Comparison of ENCODE assay signal across 9 cellular contexts in the genomic region with DNA sequence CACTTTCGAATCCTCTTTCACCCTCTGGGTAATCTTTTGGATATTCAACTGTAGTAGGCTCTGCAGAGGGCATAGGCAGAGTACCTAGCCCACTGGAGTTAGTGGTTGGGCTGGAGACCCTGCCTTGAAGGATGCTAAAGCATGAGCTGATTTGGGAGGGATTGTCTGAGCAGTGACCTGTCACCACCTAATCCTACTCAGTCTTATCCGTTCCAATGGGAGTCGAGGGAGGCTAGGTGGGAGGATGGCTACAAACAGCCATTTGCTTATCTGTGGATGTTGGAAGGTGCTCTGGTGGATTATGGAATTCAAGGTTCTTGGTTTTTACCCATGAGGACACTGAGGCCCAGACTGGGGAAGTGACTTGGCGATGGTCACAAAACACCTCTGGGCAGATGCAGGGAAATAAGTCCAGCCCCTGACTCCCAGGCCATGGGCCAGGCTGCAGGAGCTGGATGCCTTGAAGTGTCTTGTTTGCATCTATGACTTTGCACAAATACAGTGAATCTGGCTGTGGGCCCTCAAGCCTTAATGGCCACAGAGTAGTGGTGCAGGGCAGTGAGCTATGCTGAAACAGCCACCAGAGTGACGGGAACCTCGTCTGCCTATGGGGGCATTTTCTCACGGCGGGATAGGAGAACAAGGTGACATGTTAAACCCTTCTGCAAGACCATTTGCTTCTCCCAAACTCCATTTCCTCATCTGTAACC. TPM values are rescaled to one million over a fixed set of nuclear protein-coding genes. Genes with fewer than 3 reads are reported as not detected.
A peak's percentile ranks its signal among the peaks of the same experiment; 100 is the strongest.
DNase-seq lines count a peak whose midpoint lies in the region; ATAC-seq, FAIRE-seq and TF ChIP-seq lines count a peak whose summit lies in the region.
"Had no signal": no experiment of that assay in that cellular context is flagged by ENCODE, and none has a peak within 500 bp of the region (broad histone marks: within the 10 kb centered on the region; RNA-seq: fewer than 3 reads in every experiment).

No MANE protein-coding gene starts in this region.

- TF ChIP-seq CTCF in CD4-positive, alpha-beta T cell (IDR thresholded peaks at IDR 0.05), result no peak
- no peak for TF ChIP-seq CTCF in OCI-LY1 (IDR thresholded peaks at IDR 0.05; ENCODE audit: low read length)
- no peak for TF ChIP-seq CTCF in dorsolateral prefrontal cortex (IDR thresholded peaks at IDR 0.05 in 54 of 56, conservative IDR thresholded peaks at IDR 0.05 in 2 of 56; ENCODE audit: low read depth in 1 of 56, partially characterized antibody in 56 of 56)

- H3K9me2 ChIP-seq in OCI-LY1 (ENCODE audit: low read depth, low read length), result no peaks in the 10 kb centered on the region

- intact Hi-C loops in CD4-positive, alpha-beta T cell (cut with DNase I, micrococcal nuclease), result loop anchor here (2.0 to 10.0 kb wide), 4 partner anchors 23 to 633 kb away; a partner anchor contains a TSS
- intact Hi-C loops in dorsolateral prefrontal cortex (cut with DNase I), result loop anchor here (2.0 to 5.0 kb wide), 4 partner anchors 23 to 215 kb away; a partner anchor contains a TSS

- H3K4me1 ChIP-seq in OCI-LY1 (ENCODE audit: insufficient read depth, low read length, severe bottlenecking) (peaks cover 42% of the 10 kb centered on the region), neuronal stem cell (ENCODE audit: control insufficient read depth in 2 of 2, insufficient read depth in 1 of 2, low read depth in 1 of 2, low read length in 2 of 2) (peaks cover 8 to 22% of the 10 kb centered on the region in 2 donors)

- peaks cover 52% of the 10 kb centered on the region for H3K4me1 Mint-ChIP-seq in CD4-positive, alpha-beta T cell (ENCODE audit: low read depth)

- H2BK12ac ChIP-seq in neuronal stem cell (ENCODE audit: low read length), result no peak overlapping the region

- H2BK5ac ChIP-seq in neuronal stem cell (ENCODE audit: low read length), result no peak overlapping the region

- H3K4me2 ChIP-seq in OCI-LY1 (ENCODE audit: low read length), result peak overlapping the region; percentile 98
- H3K4me2 ChIP-seq in neuronal stem cell (ENCODE audit: insufficient read depth, low read length, poor library complexity, severe bottlenecking), result peak overlapping the region; percentile 54

- H4K91ac ChIP-seq in neuronal stem cell (ENCODE audit: low read depth, low read length, poor library complexity), result no peak overlapping the region

- CTCF ChIA-PET in CD4-positive, alpha-beta T cell (lab: Charles Lee), result interaction anchor here (1.0 to 1.3 kb wide), 2 partner anchors 22 to 70 kb away, joined by 4 to 5 read pairs; a partner anchor contains a TSS

- H3K79me1 ChIP-seq in neuronal stem cell (ENCODE audit: low read depth, low read length), result peaks cover 7% of the 10 kb centered on the region

- H3K36me3 ChIP-seq in OCI-LY1 (ENCODE audit: insufficient read depth, low read length) (peaks cover 25% of the 10 kb centered on the region), neuronal stem cell (replicated peaks in 1 of 2; ENCODE audit: control insufficient read depth in 2 of 2, insufficient read depth in 2 of 2, low read length in 2 of 2) (peaks cover 15 to 29% of the 10 kb centered on the region in 2 donors)

- no peak overlapping the region for H2BK15ac ChIP-seq in neuronal stem cell (ENCODE audit: low read length)

- H3K14ac ChIP-seq in neuronal stem cell (ENCODE audit: low read length), result no peak overlapping the region

- H3K36me3 Mint-ChIP-seq in CD4-positive, alpha-beta T cell (ENCODE audit: low read depth), result peaks cover 27% of the 10 kb centered on the region

- H2AFZ ChIP-seq in OCI-LY1 (ENCODE audit: low read length), result no peak overlapping the region
- H2AFZ ChIP-seq in neuronal stem cell (ENCODE audit: low read length), result peak overlapping the region; percentile 97

- no peak overlapping the region for H2AK5ac ChIP-seq in neuronal stem cell (ENCODE audit: low read depth, low read length)

- no peaks in the 10 kb centered on the region for H3K9me3 ChIP-seq in CD4-positive, alpha-beta T cell (ENCODE audit: control insufficient read depth, low read length)
- no peaks in the 10 kb centered on the region for H3K9me3 ChIP-seq in OCI-LY1 (ENCODE audit: low read length)
- H3K9me3 ChIP-seq in neuronal stem cell (replicated peaks in 1 of 2; ENCODE audit: control insufficient read depth in 2 of 2, insufficient read depth in 1 of 2, low read depth in 1 of 2, low read length in 2 of 2), result no peaks in the 10 kb centered on the region

- H2BK120ac ChIP-seq in neuronal stem cell (ENCODE audit: low read depth, low read length), result no peak overlapping the region

- peak overlapping the region; percentile 91 for H3K4me3 Mint-ChIP-seq in CD4-positive, alpha-beta T cell

- no peak overlapping the region for H4K8ac ChIP-seq in neuronal stem cell (ENCODE audit: low read depth, low read length)

- peak overlapping the region; percentile 53 for H3K27ac ChIP-seq in CD4-positive, alpha-beta T cell (ENCODE audit: low read depth, low read length)
- H3K27ac ChIP-seq in OCI-LY1 (ENCODE audit: low read depth, low read length, poor library complexity, severe bottlenecking), result peak overlapping the region; percentile 74
- peak overlapping the region in 58 of 59 donors; percentile 76 to 98 (median 93) for H3K27ac ChIP-seq in dorsolateral prefrontal cortex
- no peak overlapping the region for H3K27ac ChIP-seq in neuronal stem cell (replicated peaks; ENCODE audit: low read length)

- H3K4me3 ChIP-seq in OCI-LY1 (ENCODE audit: low read depth, low read length, poor library complexity, severe bottlenecking) (peak overlapping the region; percentile 81), dorsolateral prefrontal cortex (peak overlapping the region in 57 of 59 donors; percentile 48 to 93 (median 70)), neuronal stem cell (ENCODE audit: low read length in 2 of 2) (peak overlapping the region in 1 of 2 donors; percentile 83)

- no peak for FAIRE-seq in frontal cortex (lab: Jason Lieb, UNC)
- FAIRE-seq: colon had no signal

- no peak for DNase-seq in CD4-positive, alpha-beta T cell
- DNase-seq in dorsolateral prefrontal cortex, result no peak
- no peak for DNase-seq in neuronal stem cell (ENCODE audit: low spot score)
- DNase-seq in DMS153 treated with DMSO at 0.1 percent for 48 hours (lab: John Stamatoyannopoulos, UW; ENCODE audit: unreplicated experiment), result no peak
- no peak for DNase-seq in DMS114 treated with DMSO at 0.1 percent for 48 hours (lab: John Stamatoyannopoulos, UW; ENCODE audit: unreplicated experiment)
- no peak for DNase-seq in frontal cortex (ENCODE audit: low spot score in 2 of 2)

- no peaks in the 10 kb centered on the region for H4K20me1 ChIP-seq in OCI-LY1 (ENCODE audit: insufficient read depth, low read length)

- H3K27me3 Mint-ChIP-seq in CD4-positive, alpha-beta T cell, result no peaks in the 10 kb centered on the region

- WGBS in neuronal stem cell (ENCODE audit: extremely low coverage in 2 of 2, insufficient read length in 2 of 2, insufficient replicate concordance in 1 of 2), 2 donors, result no CpG with 5 or more reads among the region's 8 CpGs

- no peak for ATAC-seq in CD4-positive, alpha-beta T cell (ENCODE audit: poor library complexity)
- no peak for ATAC-seq in HG02981 (IDR thresholded peaks at IDR 0.05; ENCODE audit: unreplicated experiment)

- peak overlapping the region; percentile 73 for H3K27ac Mint-ChIP-seq in CD4-positive, alpha-beta T cell

- no peak overlapping the region for H3K18ac ChIP-seq in neuronal stem cell (ENCODE audit: low read length)

- H3K79me2 ChIP-seq in OCI-LY1 (ENCODE audit: insufficient read depth, low read length), result peaks cover 24% of the 10 kb centered on the region

- no peak overlapping the region for H3K4ac ChIP-seq in neuronal stem cell (ENCODE audit: low read length)

- no peaks in the 10 kb centered on the region for H3K9me3 Mint-ChIP-seq in CD4-positive, alpha-beta T cell

- no peak overlapping the region for H3K23ac ChIP-seq in neuronal stem cell (ENCODE audit: low read depth, low read length, poor library complexity)

- H3F3A ChIP-seq in OCI-LY1 (ENCODE audit: insufficient read depth, low read length), result no peaks in the 10 kb centered on the region

- H3K9ac ChIP-seq in OCI-LY1 (ENCODE audit: low read length), result peak overlapping the region; percentile 90
- H3K9ac ChIP-seq in neuronal stem cell (ENCODE audit: low read depth, low read length, poor library complexity), result no peak overlapping the region

- H3K27me3 ChIP-seq in CD4-positive, alpha-beta T cell (ENCODE audit: control insufficient read depth, insufficient read depth, low read length), result no peaks in the 10 kb centered on the region
- H3K27me3 ChIP-seq in OCI-LY1 (ENCODE audit: insufficient read depth, low read length), result no peaks in the 10 kb centered on the region
- H3K27me3 ChIP-seq in dorsolateral prefrontal cortex, result no peaks in the 10 kb centered on the region
- H3K27me3 ChIP-seq in neuronal stem cell (ENCODE audit: control insufficient read depth in 3 of 3, insufficient read depth in 3 of 3, low read depth in 1 of 3, low read length in 3 of 3), result no peaks in the 10 kb centered on the region

- POLR2A ChIA-PET in CD4-positive, alpha-beta T cell (lab: Charles Lee), result interaction anchor here (1.4 to 2.6 kb wide), 3 partner anchors 22 to 194 kb away, joined by 3 to 14 read pairs (median 4); a partner anchor contains a TSS

RNA-seq across cellular contexts. Expression of a gene that starts 3.7 kb away (rescaled TPM):
- 10 to 100 TPM; 28.3 to 30.9 TPM for total RNA-seq in CD4-positive, alpha-beta T cell
- total RNA-seq in dorsolateral prefrontal cortex (10 to 100 TPM; 23.6 to 63.9 (median 38.0) TPM), frontal cortex (24.1 TPM)
- polyA plus RNA-seq in neuronal stem cell (2013, experiment 1 of 2), result 33.3 TPM
- 31.2 TPM for polyA plus RNA-seq in neuronal stem cell (2013, experiment 2 of 2)

RNA-seq across cellular contexts. Expression of a gene that starts 23.0 kb away (rescaled TPM):
- total RNA-seq in CD4-positive, alpha-beta T cell, result 10 to 100 TPM; 21.3 to 21.9 TPM
- total RNA-seq in dorsolateral prefrontal cortex (10 to 100 TPM; 29.4 to 70.1 (median 50.1) TPM), frontal cortex (43.2 TPM)
- polyA plus RNA-seq in neuronal stem cell (2013, experiment 1 of 2), result 24.7 TPM
- polyA plus RNA-seq in neuronal stem cell (2013, experiment 2 of 2), result 26.0 TPM

RNA-seq across cellular contexts. Expression of a gene that starts 48.8 kb away (rescaled TPM):
- total RNA-seq in CD4-positive, alpha-beta T cell, result 1 to 10 TPM; 4.9 to 5.5 TPM
- 1 to 10 TPM; 2.1 to 6.7 (median 3.9) TPM for total RNA-seq in dorsolateral prefrontal cortex
- 2.2 TPM for polyA plus RNA-seq in neuronal stem cell (2013, experiment 1 of 2)
- 2.1 TPM for polyA plus RNA-seq in neuronal stem cell (2013, experiment 2 of 2)
- 0.41 TPM for total RNA-seq in frontal cortex
